ENCODE assay signal across 1 cellular context in genomic region chr2:170201262-170201661, GRCh38.
TF ChIP-seq lines count a peak whose summit lies in the region.

No MANE protein-coding gene starts in this region.

TF ChIP-seq in H1, 55 proteins besides CTCF, POLR2A, EP300 and RAD21:
- TF ChIP-seq MAX (IDR thresholded peaks at IDR 0.05) (no peak), RXRA (IDR thresholded peaks at IDR 0.05; ENCODE audit: insufficient read depth, low read depth, low read length) (no peak), TCF12 (IDR thresholded peaks at IDR 0.05; ENCODE audit: low read depth, low read length) (no peak)
